In genomic region chr2:17194083-17194482, GRCh38 we compare ENCODE assay signal across 25 cellular contexts.
A peak's percentile ranks its signal among the peaks of the same experiment; 100 is the strongest.
DNase-seq lines count a peak whose midpoint lies in the region; ATAC-seq and TF ChIP-seq lines count a peak whose summit lies in the region.
"Had no signal": no experiment of that assay in that cellular context is flagged by ENCODE, and none has a peak within 500 bp of the region (broad histone marks: within the 10 kb centered on the region; RNA-seq: fewer than 3 reads in every experiment).

No MANE protein-coding gene starts in this region.

- ATAC-seq in WTC11 (no peak), GM21619 (IDR thresholded peaks at IDR 0.05; ENCODE audit: unreplicated experiment) (no peak), HG03571 (IDR thresholded peaks at IDR 0.05; ENCODE audit: unreplicated experiment) (no peak), GM21390 (IDR thresholded peaks at IDR 0.05; ENCODE audit: unreplicated experiment) (no peak)
- ATAC-seq: GM12878 had no signal

- H2AK5ac ChIP-seq in mesendoderm (ENCODE audit: low read length) (no peak overlapping the region), trophoblast cell (ENCODE audit: low read length) (no peak overlapping the region)

- no peaks in the 10 kb centered on the region for H3K9me3 ChIP-seq in trophoblast cell (ENCODE audit: insufficient read depth, low read depth, low read length)
- H3K9me3 ChIP-seq: BE2C had no signal

- H3K4me3 Mint-ChIP-seq in WTC11: no peak overlapping the region
- H3K4me3 Mint-ChIP-seq: CD14-positive monocyte; CD4-positive, alpha-beta memory T cell; CD4-positive, CD25-positive, alpha-beta regulatory T cell; CD8-positive, alpha-beta memory T cell had no signal

- H3K4me3 ChIP-seq in mesendoderm (ENCODE audit: low read length): no peak overlapping the region
- no peak overlapping the region for H3K4me3 ChIP-seq in trophoblast cell (ENCODE audit: low read depth, low read length)
- H3K4me3 ChIP-seq: BLaER1, GM12878 had no signal

- H2AFZ ChIP-seq in trophoblast cell (ENCODE audit: insufficient read depth, low read length, poor library complexity): no peak overlapping the region

- H3K23ac ChIP-seq in mesendoderm (ENCODE audit: low read length) (no peak overlapping the region), trophoblast cell (ENCODE audit: low read length) (no peak overlapping the region)

- H2BK5ac ChIP-seq in mesendoderm (ENCODE audit: low read length) (no peak overlapping the region), trophoblast cell (ENCODE audit: low read depth, low read length, poor library complexity) (no peak overlapping the region)

- no peak overlapping the region for H3K18ac ChIP-seq in mesendoderm (ENCODE audit: low read length)
- no peak overlapping the region for H3K18ac ChIP-seq in trophoblast cell (ENCODE audit: low read length)

- H3K4ac ChIP-seq in mesendoderm (ENCODE audit: low read depth, low read length) (no peak overlapping the region), trophoblast cell (ENCODE audit: low read depth, low read length) (no peak overlapping the region)

- H3K36me3 Mint-ChIP-seq in WTC11: no peaks in the 10 kb centered on the region
- H3K36me3 Mint-ChIP-seq: CD14-positive monocyte; CD4-positive, alpha-beta memory T cell; CD4-positive, CD25-positive, alpha-beta regulatory T cell; CD8-positive, alpha-beta memory T cell had no signal

- DNase-seq in WTC11 (ENCODE audit: low spot score) (no peak), mesendoderm (peak; percentile 3), trophoblast cell (peak; percentile 30 to 65), iPS-NIHi7 (ENCODE audit: extremely low spot score) (no peak)
- DNase-seq: 8988T; ACHN; BE2C; C1 segment of cervical spinal cord; CD4-positive, alpha-beta memory T cell; CD4-positive, CD25-positive, alpha-beta regulatory T cell; CD8-positive, alpha-beta memory T cell; COR-L47; DMS 273 treated with DMSO at 0.1 percent for 48 hours; DMS153; DMS53; DMS79; DND-41; EL; GDM1 had no signal

- no peak overlapping the region for H2BK15ac ChIP-seq in mesendoderm (replicated peaks; ENCODE audit: low read depth)

- H3K9ac ChIP-seq in mesendoderm (ENCODE audit: low read length) (no peak overlapping the region), trophoblast cell (ENCODE audit: low read length) (no peak overlapping the region)
- H3K9ac ChIP-seq: BLaER1 had no signal

- POLR2A ChIA-PET in WTC11 (lab: Charles Lee): interaction anchor here (0.9 kb wide), 1 partner anchor 17 kb away, joined by 3 read pairs; no protein-coding TSS in a partner anchor

- no CpG with 5 or more reads among the region's 9 CpGs for WGBS in mesendoderm (ENCODE audit: extremely low coverage, insufficient coverage, low lambda C conversion rate)
- no CpG with 5 or more reads among the region's 9 CpGs for WGBS in trophoblast cell (ENCODE audit: extremely low coverage, insufficient coverage, insufficient read length)

- H3K14ac ChIP-seq in trophoblast cell (ENCODE audit: low read length): no peak overlapping the region

- CTCF ChIA-PET in WTC11 (lab: Charles Lee): interaction anchor here (1.2 kb wide), 1 partner anchor 115 kb away, joined by 3 read pairs; no protein-coding TSS in a partner anchor

- no peak for TF ChIP-seq CTCF in WTC11 (IDR thresholded peaks at IDR 0.05)

- no peaks in the 10 kb centered on the region for H3K79me2 ChIP-seq in mesendoderm (ENCODE audit: control insufficient read depth, insufficient read depth, low read length)
- H3K79me2 ChIP-seq in trophoblast cell (ENCODE audit: control insufficient read depth, insufficient read depth, low read length, poor library complexity): no peaks in the 10 kb centered on the region

- H4K12ac ChIP-seq in trophoblast cell (ENCODE audit: low read depth, low read length): no peak overlapping the region

- H3K4me2 ChIP-seq in mesendoderm (ENCODE audit: low read length) (no peak overlapping the region), trophoblast cell (ENCODE audit: low read length) (no peak overlapping the region)
- H3K4me2 ChIP-seq: BLaER1 had no signal

- H3K56ac ChIP-seq in mesendoderm (ENCODE audit: low read length): no peak overlapping the region

- H3K27me3 ChIP-seq in mesendoderm (ENCODE audit: insufficient read depth, low read length, poor library complexity) (no peaks in the 10 kb centered on the region), trophoblast cell (ENCODE audit: insufficient read depth, low read length) (no peaks in the 10 kb centered on the region)
- H3K27me3 ChIP-seq: BE2C, BLaER1 had no signal

- no peak overlapping the region for H4K91ac ChIP-seq in trophoblast cell (ENCODE audit: low read depth, low read length)

- H3K4me1 Mint-ChIP-seq in WTC11: peaks cover 9% of the 10 kb centered on the region
- H3K4me1 Mint-ChIP-seq: CD14-positive monocyte; CD4-positive, alpha-beta memory T cell; CD4-positive, CD25-positive, alpha-beta regulatory T cell; CD8-positive, alpha-beta memory T cell had no signal

- H2BK120ac ChIP-seq in mesendoderm (ENCODE audit: low read depth, low read length): no peak overlapping the region
- H2BK120ac ChIP-seq in trophoblast cell (ENCODE audit: insufficient read depth, low read length, poor library complexity): no peak overlapping the region

- no peak overlapping the region for H3K27ac ChIP-seq in mesendoderm (ENCODE audit: low read depth, low read length)
- no peak overlapping the region for H3K27ac ChIP-seq in trophoblast cell (ENCODE audit: low read depth, low read length)
- H3K27ac ChIP-seq: BLaER1 had no signal

- no peaks in the 10 kb centered on the region; the same call in 1 of the 2 replicates for H3K27me3 Mint-ChIP-seq in WTC11 (ENCODE audit: low read depth)
- H3K27me3 Mint-ChIP-seq: CD4-positive, alpha-beta memory T cell; CD4-positive, CD25-positive, alpha-beta regulatory T cell had no signal

- no peak overlapping the region for H2BK12ac ChIP-seq in trophoblast cell (ENCODE audit: low read length)

- no peak overlapping the region for H3K27ac Mint-ChIP-seq in WTC11
- H3K27ac Mint-ChIP-seq: CD14-positive monocyte; CD4-positive, alpha-beta memory T cell; CD4-positive, CD25-positive, alpha-beta regulatory T cell; CD8-positive, alpha-beta memory T cell had no signal

- H4K8ac ChIP-seq in mesendoderm (ENCODE audit: low read depth, low read length) (no peak overlapping the region), trophoblast cell (ENCODE audit: low read depth, low read length) (no peak overlapping the region)

- no peaks in the 10 kb centered on the region for H3K9me3 Mint-ChIP-seq in WTC11

- H3K79me1 ChIP-seq in mesendoderm (ENCODE audit: low read length) (no peaks in the 10 kb centered on the region), trophoblast cell (ENCODE audit: low read length) (no peaks in the 10 kb centered on the region)

- H4K5ac ChIP-seq in mesendoderm (ENCODE audit: low read length): no peak overlapping the region

- H3K36me3 ChIP-seq in mesendoderm (ENCODE audit: control insufficient read depth, insufficient read depth, low read length): no peaks in the 10 kb centered on the region
- H3K36me3 ChIP-seq in trophoblast cell (ENCODE audit: control insufficient read depth in 1 of 2, insufficient read depth in 2 of 2, low read length in 2 of 2): no peaks in the 10 kb centered on the region
- H3K36me3 ChIP-seq: BE2C, BLaER1 had no signal

- H3K4me1 ChIP-seq in mesendoderm (ENCODE audit: control insufficient read depth, low read depth, low read length) (no peaks in the 10 kb centered on the region), trophoblast cell (ENCODE audit: control insufficient read depth in 1 of 2, insufficient read depth in 2 of 2, low read length in 2 of 2) (no peaks in the 10 kb centered on the region)
- H3K4me1 ChIP-seq: BE2C, BLaER1 had no signal

TF ChIP-seq in WTC11, 78 proteins besides CTCF, POLR2A, EP300 and RAD21:
- no peak for TF ChIP-seq NR1H2 (CRISPR knock-in tag; IDR thresholded peaks at IDR 0.05)
- peak; percentile 38; the same call in 1 of the 2 replicates for TF ChIP-seq NFYB (CRISPR knock-in tag; conservative IDR thresholded peaks at IDR 0.05; ENCODE audit: low read depth)

Comparison
In these comparisons a context has a peak if more than half of its experiments do, and no peak if none do; other contexts are left out.
1. DNase-seq: peak in mesendoderm (single experiment) and trophoblast cell (2 of 2); none in WTC11 (single experiment) and iPS-NIHi7 (single experiment).